In the genomic region with DNA sequence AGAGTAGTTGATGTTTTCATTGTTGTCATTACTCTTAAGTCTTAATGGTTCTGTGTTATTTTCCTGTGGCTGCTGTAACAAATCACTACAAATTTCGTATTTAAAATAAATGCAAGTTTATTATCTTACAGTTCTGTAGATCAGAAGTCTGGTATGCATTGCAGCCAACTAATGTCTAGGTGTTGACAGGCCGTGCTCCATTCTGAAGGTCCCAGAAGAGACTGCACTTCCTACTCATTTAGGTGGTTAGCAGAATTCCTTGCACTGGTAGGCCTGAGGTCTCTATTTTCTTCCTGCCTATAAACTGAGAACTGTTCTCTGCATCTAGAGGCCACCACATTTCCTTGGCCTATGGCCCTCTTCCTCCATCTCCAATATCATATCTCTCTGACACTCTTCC, we compare ENCODE assay signal across 7 cellular contexts.
"Had no signal": no experiment of that assay in that cellular context is flagged by ENCODE, and none has a peak within 500 bp of the region (broad histone marks: within the 10 kb centered on the region; RNA-seq: fewer than 3 reads in every experiment).

No MANE protein-coding gene starts in this region.

- DNase-seq: GDM1, GF-D8 had no signal

- FAIRE-seq: G401.6, GM12891, GM12892, GM18507, GM19239 had no signal
